8 cellular contexts compared by ENCODE assay signal in genomic region chr12:19482551-19483109, GRCh38. TPM values are rescaled to one million over a fixed set of nuclear protein-coding genes. Genes with fewer than 3 reads are reported as not detected.
DNase-seq lines count a peak whose midpoint lies in the region; ATAC-seq and TF ChIP-seq lines count a peak whose summit lies in the region.

No MANE protein-coding gene starts in this region.

- H3K36me3 ChIP-seq in esophagus squamous epithelium: peaks cover 0 to 28% (median 0%) of the 10 kb centered on the region in 3 donors

- peak overlapping the region in 1 of 4 donors; percentile 32 for H3K4me3 ChIP-seq in esophagus squamous epithelium

- peaks cover 21 to 55% (median 30%) of the 10 kb centered on the region in 3 donors for H3K4me1 ChIP-seq in esophagus squamous epithelium

- 33 to 42% methylated on average over 4 to 6 of the region's 9 CpGs for WGBS in esophagus squamous epithelium, 2 donors

- no peaks in the 10 kb centered on the region for H3K27me3 ChIP-seq in esophagus squamous epithelium

- peaks cover 0 to 10% (median 0%) of the 10 kb centered on the region in 3 donors for H3K9me3 ChIP-seq in esophagus squamous epithelium

- ATAC-seq in GM19025 (IDR thresholded peaks at IDR 0.05; ENCODE audit: low read depth, unreplicated experiment): peak; percentile 88
- peak; percentile 53 for ATAC-seq in HG03060 (IDR thresholded peaks at IDR 0.05; ENCODE audit: low read depth, unreplicated experiment)

- TF ChIP-seq POLR2A in esophagus squamous epithelium (IDR thresholded peaks at IDR 0.05): no peak

- intact Hi-C loops in esophagus squamous epithelium (cut with DNase I): no loop called here

- no peak for TF ChIP-seq CTCF in esophagus squamous epithelium (IDR thresholded peaks at IDR 0.05)

- DNase-seq in activated CD4-positive, alpha-beta T cell treated with anti-CD3 and anti-CD28 coated beads, Interleukin-2, amount 50 U/mL, for 4 hours: peak; percentile 28 to 29
- peak; percentile 10 for DNase-seq in esophagus squamous epithelium (lab: John Stamatoyannopoulos, UW)
- DNase-seq in stimulated activated CD4-positive, alpha-beta T cell treated with anti-CD3 and anti-CD28 coated beads, TNF-alpha, amount 100 ng/mL, for 1 hour (ENCODE audit: low read depth in 3 of 3, low spot score in 1 of 3): peak in 2 of 3 donors; percentile 3 to 17
- DNase-seq in Ammon's horn (ENCODE audit: low spot score): no peak
- DNase-seq in NCI-H1417 (lab: John Stamatoyannopoulos, UW): no peak
- no peak for DNase-seq in KG1 (lab: John Stamatoyannopoulos, UW)

- H3K27ac ChIP-seq in esophagus squamous epithelium: peak overlapping the region; percentile 80 to 86 (median 84)

RNA-seq across cellular contexts. Expression of gene AEBP2, which starts 43.3 kb away (rescaled TPM):
- 10 to 100 TPM; 26.8 to 50.2 (median 33.4) TPM for total RNA-seq in esophagus squamous epithelium

Comparison
In these comparisons a context has a peak if more than half of its experiments do, and no peak if none do; other contexts are left out.
1. DNase-seq: peak in activated CD4-positive, alpha-beta T cell treated with anti-CD3 and anti-CD28 coated beads, Interleukin-2, amount 50 U/mL, for 4 hours (2 of 2), esophagus squamous epithelium (single experiment) and stimulated activated CD4-positive, alpha-beta T cell treated with anti-CD3 and anti-CD28 coated beads, TNF-alpha, amount 100 ng/mL, for 1 hour (2 of 3); none in Ammon's horn (single experiment), NCI-H1417 (0 of 3) and KG1 (single experiment).